ENCODE assay signal across 1 cellular context in the genomic region with DNA sequence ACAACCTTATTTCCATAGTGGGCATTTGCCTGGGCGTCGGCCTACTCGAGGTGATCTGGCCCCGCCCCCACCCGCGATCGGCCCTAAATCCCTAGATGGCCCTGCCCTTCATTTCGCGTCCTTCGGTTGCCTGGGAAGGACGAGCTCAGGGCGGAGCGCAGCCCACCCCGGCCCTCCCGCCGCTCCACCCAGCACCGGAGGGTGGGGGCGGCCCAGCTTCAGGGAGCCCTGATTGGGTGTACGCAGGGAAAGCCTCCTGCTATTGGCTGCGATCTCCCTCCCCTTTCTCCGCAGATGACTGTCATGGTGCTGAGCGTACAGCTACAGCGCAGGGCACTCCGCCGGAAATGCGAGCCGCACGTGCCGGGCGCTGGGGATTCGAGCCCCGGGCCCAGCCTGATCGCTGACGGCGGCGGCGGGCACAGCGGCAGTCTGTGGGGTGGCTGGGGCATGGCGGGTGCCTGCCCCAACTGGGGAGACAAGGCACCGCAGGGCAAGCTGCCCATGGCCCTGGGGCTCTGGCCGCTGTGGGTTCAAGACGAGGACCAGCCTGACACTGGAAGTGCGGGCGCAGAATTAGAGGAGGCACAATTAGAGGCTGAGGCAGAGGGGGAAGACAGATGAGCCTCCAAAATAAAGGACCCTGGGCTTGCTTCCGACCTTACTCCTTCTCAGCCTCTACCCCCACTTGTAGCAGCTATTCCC.
TF ChIP-seq lines count a peak whose summit lies in the region.

No MANE protein-coding gene starts in this region.

TF ChIP-seq in GM12878, 131 proteins besides CTCF, POLR2A, EP300 and RAD21:
- TF ChIP-seq GATAD2B (conservative IDR thresholded peaks at IDR 0.05; ENCODE audit: low read depth) (0 out of 2 replicates have a peak, but pooled peaks have one; percentile 29), EED (IDR thresholded peaks at IDR 0.05; ENCODE audit: low read depth) (no peak), LARP7 (IDR thresholded peaks at IDR 0.05) (no peak), CBFB (IDR thresholded peaks at IDR 0.05; ENCODE audit: low read depth) (no peak)
- TF ChIP-seq, protein P1, sequence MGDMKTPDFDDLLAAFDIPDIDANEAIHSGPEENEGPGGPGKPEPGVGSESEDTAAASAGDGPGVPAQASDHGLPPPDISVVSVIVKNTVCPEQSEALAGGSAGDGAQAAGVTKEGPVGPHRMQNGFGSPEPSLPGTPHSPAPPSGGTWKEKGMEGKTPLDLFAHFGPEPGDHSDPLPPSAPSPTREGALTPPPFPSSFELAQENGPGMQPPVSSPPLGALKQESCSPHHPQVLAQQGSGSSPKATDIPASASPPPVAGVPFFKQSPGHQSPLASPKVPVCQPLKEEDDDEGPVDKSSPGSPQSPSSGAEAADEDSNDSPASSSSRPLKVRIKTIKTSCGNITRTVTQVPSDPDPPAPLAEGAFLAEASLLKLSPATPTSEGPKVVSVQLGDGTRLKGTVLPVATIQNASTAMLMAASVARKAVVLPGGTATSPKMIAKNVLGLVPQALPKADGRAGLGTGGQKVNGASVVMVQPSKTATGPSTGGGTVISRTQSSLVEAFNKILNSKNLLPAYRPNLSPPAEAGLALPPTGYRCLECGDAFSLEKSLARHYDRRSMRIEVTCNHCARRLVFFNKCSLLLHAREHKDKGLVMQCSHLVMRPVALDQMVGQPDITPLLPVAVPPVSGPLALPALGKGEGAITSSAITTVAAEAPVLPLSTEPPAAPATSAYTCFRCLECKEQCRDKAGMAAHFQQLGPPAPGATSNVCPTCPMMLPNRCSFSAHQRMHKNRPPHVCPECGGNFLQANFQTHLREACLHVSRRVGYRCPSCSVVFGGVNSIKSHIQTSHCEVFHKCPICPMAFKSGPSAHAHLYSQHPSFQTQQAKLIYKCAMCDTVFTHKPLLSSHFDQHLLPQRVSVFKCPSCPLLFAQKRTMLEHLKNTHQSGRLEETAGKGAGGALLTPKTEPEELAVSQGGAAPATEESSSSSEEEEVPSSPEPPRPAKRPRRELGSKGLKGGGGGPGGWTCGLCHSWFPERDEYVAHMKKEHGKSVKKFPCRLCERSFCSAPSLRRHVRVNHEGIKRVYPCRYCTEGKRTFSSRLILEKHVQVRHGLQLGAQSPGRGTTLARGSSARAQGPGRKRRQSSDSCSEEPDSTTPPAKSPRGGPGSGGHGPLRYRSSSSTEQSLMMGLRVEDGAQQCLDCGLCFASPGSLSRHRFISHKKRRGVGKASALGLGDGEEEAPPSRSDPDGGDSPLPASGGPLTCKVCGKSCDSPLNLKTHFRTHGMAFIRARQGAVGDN (IDR thresholded peaks at IDR 0.05): no peak
